13 cellular contexts compared by ENCODE assay signal in genomic region chr17:42315402-42316156, GRCh38. TPM values are rescaled to one million over a fixed set of nuclear protein-coding genes. Genes with fewer than 3 reads are reported as not detected.
DNase-seq lines count a peak whose midpoint lies in the region; ATAC-seq and TF ChIP-seq lines count a peak whose summit lies in the region.
"Had no signal": no experiment of that assay in that cellular context is flagged by ENCODE, and none has a peak within 500 bp of the region (broad histone marks: within the 10 kb centered on the region; RNA-seq: fewer than 3 reads in every experiment).

No MANE protein-coding gene starts in this region.

- peak overlapping the region; percentile 59 for H3K27ac ChIP-seq in naive thymus-derived CD4-positive, alpha-beta T cell (ENCODE audit: low read depth, low read length)
- H3K27ac ChIP-seq: brain microvascular endothelial cell had no signal

- H3K4me3 ChIP-seq in naive thymus-derived CD4-positive, alpha-beta T cell (ENCODE audit: low read length), result peak overlapping the region; percentile 27
- no peak overlapping the region for H3K4me3 ChIP-seq in BE2C (ENCODE audit: low read depth, low read length)
- H3K4me3 ChIP-seq: HAP-1 had no signal

- H3K36me3 ChIP-seq in naive thymus-derived CD4-positive, alpha-beta T cell (ENCODE audit: control insufficient read depth in 2 of 3, insufficient read depth in 3 of 3, low read length in 3 of 3), result peaks cover 0 to 25% (median 4%) of the 10 kb centered on the region in 3 experiments
- peaks cover 19% of the 10 kb centered on the region for H3K36me3 ChIP-seq in BE2C

- ATAC-seq in activated CD4-positive, alpha-beta T cell treated with anti-CD3 and anti-CD28 coated beads for 36 hours, result no peak
- peak; percentile 38 for ATAC-seq in HG02798 (IDR thresholded peaks at IDR 0.05; ENCODE audit: poor library complexity, unreplicated experiment)
- ATAC-seq in naive thymus-derived CD4-positive, alpha-beta T cell, result peak; percentile 44
- no peak for ATAC-seq in Right ventricle myocardium superior (ENCODE audit: poor library complexity)
- ATAC-seq: Right ventricle myocardium inferior had no signal

- H3K9me3 ChIP-seq in naive thymus-derived CD4-positive, alpha-beta T cell (ENCODE audit: control insufficient read depth in 2 of 3, low read length in 3 of 3), result no peaks in the 10 kb centered on the region
- no peaks in the 10 kb centered on the region for H3K9me3 ChIP-seq in BE2C
- H3K9me3 ChIP-seq: HAP-1 had no signal

- peak; percentile 38 for DNase-seq in activated CD4-positive, alpha-beta T cell treated with anti-CD3 and anti-CD28 coated beads for 36 hours
- no peak for DNase-seq in activated CD4-positive, alpha-beta T cell treated with anti-CD3 and anti-CD28 coated beads, Interleukin-2, amount 50 U/mL, for 4 hours
- peak; percentile 25 for DNase-seq in activated CD4-positive, alpha-beta memory T cell treated with anti-CD3 and anti-CD28 coated beads for 36 hours
- DNase-seq in naive thymus-derived CD4-positive, alpha-beta T cell, result peak in 7 of 9 donors; percentile 47 to 75 (median 62)
- DNase-seq in HK-2 (ENCODE audit: unreplicated experiment) (no peak), BE2C (no peak), Right ventricle myocardium superior (no peak)
- DNase-seq: activated CD4-positive, alpha-beta T cell treated with anti-CD3 and anti-CD28 coated beads, Interleukin-2, amount 50 U/mL, for 48 hours; brain microvascular endothelial cell; NCI-H226 had no signal

- H3K27me3 Mint-ChIP-seq in activated CD4-positive, alpha-beta T cell treated with anti-CD3 and anti-CD28 coated beads for 36 hours, result no peaks in the 10 kb centered on the region
- H3K27me3 Mint-ChIP-seq in activated CD4-positive, alpha-beta memory T cell treated with anti-CD3 and anti-CD28 coated beads for 36 hours, result no peaks in the 10 kb centered on the region
- H3K27me3 Mint-ChIP-seq in naive thymus-derived CD4-positive, alpha-beta T cell, result no peaks in the 10 kb centered on the region

- H3K27me3 ChIP-seq in naive thymus-derived CD4-positive, alpha-beta T cell (ENCODE audit: control insufficient read depth in 2 of 2, insufficient read depth in 2 of 2, low read length in 2 of 2), result no peaks in the 10 kb centered on the region
- no peaks in the 10 kb centered on the region for H3K27me3 ChIP-seq in BE2C
- H3K27me3 ChIP-seq: brain microvascular endothelial cell had no signal

- CTCF ChIA-PET in activated CD4-positive, alpha-beta T cell treated with anti-CD3 and anti-CD28 coated beads for 36 hours (lab: Charles Lee), result interaction anchor here (1.0 to 11.4 kb wide), 5 partner anchors 16 to 92 kb away, joined by 4 to 175 read pairs (median 7); no protein-coding TSS in a partner anchor
- CTCF ChIA-PET in activated CD4-positive, alpha-beta memory T cell treated with anti-CD3 and anti-CD28 coated beads for 36 hours (lab: Charles Lee), result interaction anchor here (0.8 to 12.4 kb wide), 6 partner anchors 7 to 212 kb away, joined by 3 to 234 read pairs (median 4); no protein-coding TSS in a partner anchor
- CTCF ChIA-PET in naive thymus-derived CD4-positive, alpha-beta T cell (lab: Charles Lee), result interaction anchor here (0.6 to 16.1 kb wide), 7 partner anchors 10 to 213 kb away, joined by 3 to 264 read pairs (median 4); no protein-coding TSS in a partner anchor

- H3K9me3 Mint-ChIP-seq in activated CD4-positive, alpha-beta T cell treated with anti-CD3 and anti-CD28 coated beads for 36 hours (ENCODE audit: low read depth), result no peaks in the 10 kb centered on the region
- no peaks in the 10 kb centered on the region for H3K9me3 Mint-ChIP-seq in activated CD4-positive, alpha-beta memory T cell treated with anti-CD3 and anti-CD28 coated beads for 36 hours
- H3K9me3 Mint-ChIP-seq in naive thymus-derived CD4-positive, alpha-beta T cell, result no peaks in the 10 kb centered on the region

- H3K27ac Mint-ChIP-seq in activated CD4-positive, alpha-beta T cell treated with anti-CD3 and anti-CD28 coated beads for 36 hours, result peak overlapping the region; percentile 66
- peak overlapping the region; percentile 74 for H3K27ac Mint-ChIP-seq in activated CD4-positive, alpha-beta memory T cell treated with anti-CD3 and anti-CD28 coated beads for 36 hours
- H3K27ac Mint-ChIP-seq in naive thymus-derived CD4-positive, alpha-beta T cell, result peak overlapping the region; percentile 55 to 94 (median 85)

- intact Hi-C loops in activated CD4-positive, alpha-beta T cell treated with anti-CD3 and anti-CD28 coated beads for 36 hours (cut with DNase I, micrococcal nuclease), result no loop called here
- intact Hi-C loops in activated CD4-positive, alpha-beta memory T cell treated with anti-CD3 and anti-CD28 coated beads for 36 hours (cut with micrococcal nuclease), result no loop called here
- intact Hi-C loops in naive thymus-derived CD4-positive, alpha-beta T cell (cut with micrococcal nuclease), result loop anchor here in 1 of 2 donors (2.0 to 10.0 kb wide), 3 partner anchors 67 to 359 kb away; partner anchors contain the start of genes DNAJC7 and PLEKHH3
- intact Hi-C loops in Right ventricle myocardium superior (cut with DNase I), result loop anchor here (5.0 kb wide), 1 partner anchor 207 kb away; no protein-coding TSS in a partner anchor

- H3K36me3 Mint-ChIP-seq in activated CD4-positive, alpha-beta T cell treated with anti-CD3 and anti-CD28 coated beads for 36 hours (ENCODE audit: low read depth), result peaks cover 79% of the 10 kb centered on the region
- peaks cover 62% of the 10 kb centered on the region for H3K36me3 Mint-ChIP-seq in activated CD4-positive, alpha-beta memory T cell treated with anti-CD3 and anti-CD28 coated beads for 36 hours
- peaks cover 0 to 33% (median 5%) of the 10 kb centered on the region in 5 donors for H3K36me3 Mint-ChIP-seq in naive thymus-derived CD4-positive, alpha-beta T cell

- peak overlapping the region; percentile 17 for H3K4me3 Mint-ChIP-seq in activated CD4-positive, alpha-beta T cell treated with anti-CD3 and anti-CD28 coated beads for 36 hours
- no peak overlapping the region for H3K4me3 Mint-ChIP-seq in activated CD4-positive, alpha-beta memory T cell treated with anti-CD3 and anti-CD28 coated beads for 36 hours
- H3K4me3 Mint-ChIP-seq in naive thymus-derived CD4-positive, alpha-beta T cell, result peak overlapping the region; percentile 34 to 84 (median 66)

- peaks cover 16 to 75% of the 10 kb centered on the region in 2 donors for H3K4me1 ChIP-seq in naive thymus-derived CD4-positive, alpha-beta T cell (ENCODE audit: control insufficient read depth in 2 of 2, insufficient read depth in 2 of 2, low read length in 2 of 2)
- H3K4me1 ChIP-seq in BE2C, result peaks cover 11% of the 10 kb centered on the region

- H3K4me1 Mint-ChIP-seq in activated CD4-positive, alpha-beta T cell treated with anti-CD3 and anti-CD28 coated beads for 36 hours, result peaks cover 77% of the 10 kb centered on the region
- peaks cover 65% of the 10 kb centered on the region for H3K4me1 Mint-ChIP-seq in activated CD4-positive, alpha-beta memory T cell treated with anti-CD3 and anti-CD28 coated beads for 36 hours (ENCODE audit: low read depth)
- peaks cover 48 to 89% (median 79%) of the 10 kb centered on the region in 7 donors for H3K4me1 Mint-ChIP-seq in naive thymus-derived CD4-positive, alpha-beta T cell

- POLR2A ChIA-PET in activated CD4-positive, alpha-beta T cell treated with anti-CD3 and anti-CD28 coated beads for 36 hours (lab: Charles Lee), result interaction anchor here (0.5 to 1.8 kb wide), 4 partner anchors 13 to 115 kb away, joined by 3 to 5 read pairs (median 4); no protein-coding TSS in a partner anchor
- POLR2A ChIA-PET in activated CD4-positive, alpha-beta memory T cell treated with anti-CD3 and anti-CD28 coated beads for 36 hours (lab: Charles Lee), result interaction anchor here (1.5 kb wide), 1 partner anchor 78 kb away, joined by 4 read pairs; no protein-coding TSS in a partner anchor
- POLR2A ChIA-PET in naive thymus-derived CD4-positive, alpha-beta T cell (lab: Charles Lee), result interaction anchor here (1.2 to 9.1 kb wide), 6 partner anchors 10 to 172 kb away, joined by 3 to 88 read pairs (median 20); partner anchors contain the start of genes STAT3 and STAT5A

- TF ChIP-seq CTCF in BE2C (IDR thresholded peaks at IDR 0.05; ENCODE audit: low read depth, low read length), result no peak

RNA-seq across cellular contexts. Expression of gene STAT5A, which starts 27.3 kb away (rescaled TPM):
- total RNA-seq in activated CD4-positive, alpha-beta T cell treated with anti-CD3 and anti-CD28 coated beads for 36 hours, result 100 to 1,000 TPM; 178 to 203 TPM
- total RNA-seq in activated CD4-positive, alpha-beta memory T cell treated with anti-CD3 and anti-CD28 coated beads for 36 hours, result 100 to 1,000 TPM; 211 to 215 TPM
- total RNA-seq in naive thymus-derived CD4-positive, alpha-beta T cell, result 100 to 1,000 TPM; 111 to 162 (median 150) TPM
- 100 to 1,000 TPM in 1 of 2 donors, 10 to 100 TPM in 1; 72.8 to 150 TPM for polyA plus RNA-seq in naive thymus-derived CD4-positive, alpha-beta T cell
- polyA plus RNA-seq in BE2C (2012; ENCODE audit: insufficient read depth, insufficient read length, low read depth), result 11.8 TPM
- total RNA-seq in Right ventricle myocardium superior, result 14.9 TPM

RNA-seq across cellular contexts. Expression of gene STAT5B, which starts 39.4 kb away (rescaled TPM):
- total RNA-seq in activated CD4-positive, alpha-beta T cell treated with anti-CD3 and anti-CD28 coated beads for 36 hours, result 100 to 1,000 TPM; 162 to 203 TPM
- 100 to 1,000 TPM; 192 to 195 TPM for total RNA-seq in activated CD4-positive, alpha-beta memory T cell treated with anti-CD3 and anti-CD28 coated beads for 36 hours
- total RNA-seq in naive thymus-derived CD4-positive, alpha-beta T cell, result 100 to 1,000 TPM; 143 to 192 (median 183) TPM
- 100 to 1,000 TPM in 1 of 2 donors, 10 to 100 TPM in 1; 98.0 to 135 TPM for polyA plus RNA-seq in naive thymus-derived CD4-positive, alpha-beta T cell
- 19.0 TPM for polyA plus RNA-seq in BE2C (2012; ENCODE audit: insufficient read depth, insufficient read length, low read depth)
- total RNA-seq in Right ventricle myocardium superior, result 30.0 TPM

Comparison
In these comparisons a context has a peak if more than half of its experiments do, and no peak if none do; other contexts are left out.
1. DNase-seq: peak in activated CD4-positive, alpha-beta T cell treated with anti-CD3 and anti-CD28 coated beads for 36 hours (single experiment), activated CD4-positive, alpha-beta memory T cell treated with anti-CD3 and anti-CD28 coated beads for 36 hours (single experiment) and naive thymus-derived CD4-positive, alpha-beta T cell (7 of 9); none in activated CD4-positive, alpha-beta T cell treated with anti-CD3 and anti-CD28 coated beads, Interleukin-2, amount 50 U/mL, for 4 hours (0 of 2), HK-2 (single experiment), BE2C (single experiment) and Right ventricle myocardium superior (single experiment).
2. ATAC-seq: peak in HG02798 (single experiment) and naive thymus-derived CD4-positive, alpha-beta T cell (single experiment); none in activated CD4-positive, alpha-beta T cell treated with anti-CD3 and anti-CD28 coated beads for 36 hours (single experiment) and Right ventricle myocardium superior (single experiment).
3. Peak in every context shown above with its lines, with median percentiles within 50 percentile points of each other: H3K27ac Mint-ChIP-seq.